18 cellular contexts compared by ENCODE assay signal in genomic region chr6:8084586-8084985, GRCh38. TPM values are rescaled to one million over a fixed set of nuclear protein-coding genes. Genes with fewer than 3 reads are reported as not detected.
A peak's percentile ranks its signal among the peaks of the same experiment; 100 is the strongest.
DNase-seq lines count a peak whose midpoint lies in the region; ATAC-seq, FAIRE-seq and TF ChIP-seq lines count a peak whose summit lies in the region.
"Had no signal": no experiment of that assay in that cellular context is flagged by ENCODE, and none has a peak within 500 bp of the region (broad histone marks: within the 10 kb centered on the region; RNA-seq: fewer than 3 reads in every experiment).

No MANE protein-coding gene starts in this region.

- H3K4me1 ChIP-seq in fibroblast of lung (ENCODE audit: control insufficient read depth, extremely low read depth, insufficient read depth, low read length): peaks cover 24% of the 10 kb centered on the region

- no peaks in the 10 kb centered on the region for H3K9me3 ChIP-seq in fibroblast of lung (ENCODE audit: control insufficient read depth, insufficient read depth, low read depth, low read length)

- no peak for ATAC-seq in GM21367 (IDR thresholded peaks at IDR 0.05; ENCODE audit: unreplicated experiment)
- ATAC-seq in activated naive CD4-positive, alpha-beta T cell treated with anti-CD3 and anti-CD28 coated beads, Interleukin-2, amount 50 U/mL, for 72 hours: no peak
- ATAC-seq: T-helper 17 cell had no signal

- peak overlapping the region; percentile 35 for H3K27ac ChIP-seq in fibroblast of lung (ENCODE audit: insufficient read depth, low read length)
- H3K27ac ChIP-seq: BLaER1, parathyroid adenoma had no signal

- peak; percentile 67 for FAIRE-seq in RCC 7860 (lab: Jason Lieb, UNC)

- H3K27ac Mint-ChIP-seq in osteocyte (ENCODE audit: unreplicated experiment): peak overlapping the region; percentile 91
- H3K27ac Mint-ChIP-seq in activated naive CD4-positive, alpha-beta T cell treated with anti-CD3 and anti-CD28 coated beads, Interleukin-2, amount 50 U/mL, for 72 hours: no peak overlapping the region
- H3K27ac Mint-ChIP-seq: IgD-negative memory B cell, memory B cell, T-helper 17 cell had no signal

- no peak overlapping the region for H3K9ac ChIP-seq in fibroblast of lung (ENCODE audit: insufficient read depth, low read length)
- H3K9ac ChIP-seq: BLaER1, parathyroid adenoma had no signal

- H3K4me3 Mint-ChIP-seq in osteocyte (ENCODE audit: unreplicated experiment): no peak overlapping the region
- H3K4me3 Mint-ChIP-seq: IgD-negative memory B cell, memory B cell, T-helper 17 cell had no signal

- H3K4me3 ChIP-seq in fibroblast of lung (replicated peaks in 1 of 4; ENCODE audit: control extremely low read depth in 1 of 4, insufficient read depth in 1 of 4, low read depth in 3 of 4, low read length in 4 of 4): no peak overlapping the region
- H3K4me3 ChIP-seq: BLaER1 had no signal

- TF ChIP-seq CTCF in fibroblast of lung (conservative IDR thresholded peaks at IDR 0.05 in 1 of 2, IDR thresholded peaks at IDR 0.05 in 1 of 2; ENCODE audit: low read depth in 1 of 2, low read length in 2 of 2) (no peak), osteocyte (IDR thresholded peaks at IDR 0.05) (no peak)

- H3K79me2 ChIP-seq in fibroblast of lung (ENCODE audit: control insufficient read depth, insufficient read depth, low read length): no peaks in the 10 kb centered on the region
- H3K79me2 ChIP-seq: parathyroid adenoma had no signal

- no peaks in the 10 kb centered on the region for H4K20me1 ChIP-seq in fibroblast of lung (ENCODE audit: control insufficient read depth, extremely low read depth, insufficient read depth, low read length)
- H4K20me1 ChIP-seq: BLaER1 had no signal

- peaks cover 2% of the 10 kb centered on the region for H3K36me3 ChIP-seq in fibroblast of lung (ENCODE audit: control insufficient read depth, insufficient read depth, low read length)

- peak overlapping the region; percentile 4 for H3K4me2 ChIP-seq in fibroblast of lung (ENCODE audit: extremely low read depth, insufficient read depth, low read length)
- H3K4me2 ChIP-seq: BLaER1 had no signal

- H3K36me3 Mint-ChIP-seq in osteocyte (ENCODE audit: unreplicated experiment): peaks cover 32% of the 10 kb centered on the region
- H3K36me3 Mint-ChIP-seq in activated naive CD4-positive, alpha-beta T cell treated with anti-CD3 and anti-CD28 coated beads, Interleukin-2, amount 50 U/mL, for 72 hours: peaks cover 37 to 59% of the 10 kb centered on the region in 2 donors

- H3K4me1 Mint-ChIP-seq in osteocyte (ENCODE audit: unreplicated experiment): peaks cover 52% of the 10 kb centered on the region

- H3K9me3 Mint-ChIP-seq in osteocyte (ENCODE audit: unreplicated experiment): no peaks in the 10 kb centered on the region
- H3K9me3 Mint-ChIP-seq in activated naive CD4-positive, alpha-beta T cell treated with anti-CD3 and anti-CD28 coated beads, Interleukin-2, amount 50 U/mL, for 72 hours: peaks cover 0 to 10% of the 10 kb centered on the region in 2 donors

- no peaks in the 10 kb centered on the region for H3K27me3 Mint-ChIP-seq in osteocyte (ENCODE audit: unreplicated experiment)
- H3K27me3 Mint-ChIP-seq: IgD-negative memory B cell, memory B cell, T-helper 17 cell had no signal

- peak; percentile 39 for DNase-seq in Daoy (ENCODE audit: low read depth)
- DNase-seq in RCC 7860 (ENCODE audit: low spot score): peak; percentile 25
- peak; percentile 23 to 62 for DNase-seq in fibroblast of lung (ENCODE audit: low read depth in 2 of 2)
- no peak for DNase-seq in osteocyte (ENCODE audit: extremely low spot score, unreplicated experiment)
- DNase-seq in activated naive CD4-positive, alpha-beta T cell treated with anti-CD3 and anti-CD28 coated beads, Interleukin-2, amount 50 U/mL, for 72 hours (ENCODE audit: low spot score in 2 of 2): no peak
- no peak for DNase-seq in stimulated activated CD4-positive, alpha-beta T cell treated with anti-CD3 and anti-CD28 coated beads, Interleukin-12 subunit alpha, Interleukin-12 subunit beta, amount 100 ng/mL, for 4 hours
- DNase-seq in activated effector memory CD4-positive, alpha-beta T cell treated with anti-CD3 and anti-CD28 coated beads, Interleukin-2, amount 50 U/mL, for 16 hours: no peak
- DNase-seq: activated CD4-positive, alpha-beta T cell treated with anti-CD3 and anti-CD28 coated beads for 1 hour; activated CD8-positive, alpha-beta memory T cell treated with anti-CD3 and anti-CD28 coated beads, Interleukin-2, amount 50 U/mL, for 48 hours; activated naive CD4-positive, alpha-beta T cell treated with anti-CD3 and anti-CD28 coated beads, Interleukin-2, amount 50 U/mL, for 16 hours; NCI-H146; NCI-H510A treated with DMSO at 0.1 percent for 48 hours; T-helper 17 cell had no signal

- no peak overlapping the region for H2AFZ ChIP-seq in fibroblast of lung (ENCODE audit: low read length)
- H2AFZ ChIP-seq: parathyroid adenoma had no signal

- no peaks in the 10 kb centered on the region for H3K27me3 ChIP-seq in fibroblast of lung (ENCODE audit: control insufficient read depth, insufficient read depth, low read length)
- H3K27me3 ChIP-seq: BLaER1 had no signal

RNA-seq across cellular contexts. Expression of gene EEF1E1, which starts 17.8 kb away (rescaled TPM):
- 101 and 139 TPM in 2 replicates for total RNA-seq in Daoy (2014; rRNA removed; shearing (Covaris generic))
- total RNA-seq in fibroblast of lung: 24.9 and 38.1 TPM in 2 replicates
- 50.7 and 64.3 TPM in 2 replicates for polyA plus RNA-seq in fibroblast of lung
- 39.0 and 47.1 TPM in 2 replicates for polyA plus RNA-seq in fibroblast of lung (2012)
- polyA minus RNA-seq in fibroblast of lung (ENCODE audit: low replicate concordance): 2.4 and 2.5 TPM in 2 replicates
- total RNA-seq in osteocyte: 17.6 and 24.5 TPM in 2 replicates
- total RNA-seq in activated naive CD4-positive, alpha-beta T cell treated with anti-CD3 and anti-CD28 coated beads, Interleukin-2, amount 50 U/mL, for 72 hours: 10 to 100 TPM; 55.9 to 65.2 TPM

RNA-seq across cellular contexts. Expression of gene BLOC1S5, which starts 20.4 kb away (rescaled TPM):
- total RNA-seq in Daoy (2014; rRNA removed; shearing (Covaris generic)): 14.3 and 17.2 TPM in 2 replicates
- 19.3 and 20.6 TPM in 2 replicates for total RNA-seq in fibroblast of lung
- polyA plus RNA-seq in fibroblast of lung: 10.1 and 10.5 TPM in 2 replicates
- 6.8 and 7.6 TPM in 2 replicates for polyA plus RNA-seq in fibroblast of lung (2012)
- 0.39 and 0.74 TPM in 2 replicates for polyA minus RNA-seq in fibroblast of lung (ENCODE audit: low replicate concordance)
- 9.1 and 11.0 TPM in 2 replicates for total RNA-seq in osteocyte
- total RNA-seq in activated naive CD4-positive, alpha-beta T cell treated with anti-CD3 and anti-CD28 coated beads, Interleukin-2, amount 50 U/mL, for 72 hours: 10 to 100 TPM; 25.8 to 26.1 TPM

Comparison
In these comparisons a context has a peak if more than half of its experiments do, and no peak if none do; other contexts are left out.
1. DNase-seq: peak in Daoy (single experiment), RCC 7860 (single experiment) and fibroblast of lung (2 of 2); none in osteocyte (single experiment), activated naive CD4-positive, alpha-beta T cell treated with anti-CD3 and anti-CD28 coated beads, Interleukin-2, amount 50 U/mL, for 72 hours (0 of 2), stimulated activated CD4-positive, alpha-beta T cell treated with anti-CD3 and anti-CD28 coated beads, Interleukin-12 subunit alpha, Interleukin-12 subunit beta, amount 100 ng/mL, for 4 hours (single experiment) and activated effector memory CD4-positive, alpha-beta T cell treated with anti-CD3 and anti-CD28 coated beads, Interleukin-2, amount 50 U/mL, for 16 hours (single experiment).